Comparison of ENCODE assay signal across 14 cellular contexts in the genomic region with DNA sequence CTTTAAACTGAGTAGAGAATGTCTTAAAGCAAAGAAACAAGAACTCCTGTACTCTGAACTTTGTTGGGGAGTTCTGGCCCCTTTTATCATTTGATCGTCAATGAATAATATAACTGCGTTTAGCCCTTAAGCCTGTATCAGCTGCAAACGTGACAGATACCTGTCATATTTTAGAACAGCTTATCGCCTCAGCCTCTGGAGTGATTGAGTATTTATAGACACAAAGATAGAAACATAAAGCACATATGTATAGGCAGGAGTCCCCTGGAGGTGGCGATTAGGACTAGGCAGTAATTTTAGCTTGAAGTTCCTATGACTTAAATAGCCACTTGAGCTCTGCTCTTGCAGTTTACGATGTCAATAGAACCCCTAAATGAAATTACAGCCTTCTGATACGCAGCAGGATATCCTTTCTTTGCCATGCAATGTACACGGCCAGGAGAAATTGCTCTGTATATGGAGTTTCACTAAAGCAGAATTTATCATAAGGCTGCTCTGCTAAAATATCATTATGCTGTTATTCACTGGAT.
"Had no signal": no experiment of that assay in that cellular context is flagged by ENCODE, and none has a peak within 500 bp of the region (broad histone marks: within the 10 kb centered on the region; RNA-seq: fewer than 3 reads in every experiment).

No MANE protein-coding gene starts in this region.

- H3K27ac ChIP-seq: body of pancreas, colonic mucosa, right lobe of liver, spleen, stomach, upper lobe of left lung had no signal

- H3K36me3 ChIP-seq: colonic mucosa, right lobe of liver, spleen, stomach, upper lobe of left lung had no signal

- H3K9me3 ChIP-seq: body of pancreas, colonic mucosa, right lobe of liver, spleen, stomach, testis, upper lobe of left lung had no signal

- ATAC-seq: activated CD4-positive, CD25-positive, alpha-beta regulatory T cell treated with anti-CD3 and anti-CD28 coated beads, Interleukin-2, amount 50 U/mL, for 24 hours; body of pancreas; right lobe of liver had no signal

- DNase-seq: activated CD4-positive, alpha-beta T cell treated with anti-CD3 and anti-CD28 coated beads, Interleukin-2, amount 50 U/mL, for 1 hour; activated CD8-positive, alpha-beta memory T cell treated with anti-CD3 and anti-CD28 coated beads for 24 hours; activated gamma-delta T cell treated with Interleukin-2 at 50 U/mL for 16 hours; amygdala; body of pancreas; central memory CD4-positive, alpha-beta T cell; colonic mucosa; midbrain; right lobe of liver; spleen; stomach; testis; upper lobe of left lung had no signal

- H3K4me3 ChIP-seq: body of pancreas, colonic mucosa, right lobe of liver, spleen, stomach, testis, upper lobe of left lung had no signal

- H3K27me3 ChIP-seq: body of pancreas, colonic mucosa, right lobe of liver, spleen, stomach, testis, upper lobe of left lung had no signal
